ENCODE assay signal across 23 cellular contexts in genomic region chr15:101329309-101329863, GRCh38.
"Had no signal": no experiment of that assay in that cellular context is flagged by ENCODE, and none has a peak within 500 bp of the region (broad histone marks: within the 10 kb centered on the region; RNA-seq: fewer than 3 reads in every experiment).

No MANE protein-coding gene starts in this region.

- H3K27ac Mint-ChIP-seq: naive B cell had no signal

- H3K4me3 Mint-ChIP-seq: central memory CD8-positive, alpha-beta T cell had no signal

- DNase-seq: effector memory CD4-positive, alpha-beta T cell; gastrocnemius medialis; heart right ventricle; hypothalamus; left cardiac atrium; left ventricle myocardium superior; mesendoderm; naive B cell; nephron progenitor cell; ovary; right cardiac atrium; stimulated activated CD4-positive, alpha-beta T cell treated with anti-CD3 and anti-CD28 coated beads, Interleukin-2, amount 100 ng/mL, for 48 hours; stimulated activated naive CD8-positive, alpha-beta T cell treated with anti-CD3 and anti-CD28 coated beads, Interleukin-15, Interleukin-2, amounts not matched to agents 100 U/mL and 50 U/mL, for 24 hours; tibial artery had no signal

- H3K4me2 ChIP-seq: smooth muscle cell had no signal

- H3K4me3 ChIP-seq: esophagus muscularis mucosa, gastrocnemius medialis, heart right ventricle, lung, ovary, smooth muscle cell, suprapubic skin, tibial artery, upper lobe of right lung had no signal

- H3K4me1 ChIP-seq: esophagus muscularis mucosa, gastrocnemius medialis, heart right ventricle, suprapubic skin, tibial artery, upper lobe of right lung had no signal

- H3K9me3 ChIP-seq: esophagus muscularis mucosa, gastrocnemius medialis, ovary, suprapubic skin, tibial artery, upper lobe of right lung had no signal

- H3K36me3 ChIP-seq: neutrophil, ovary, suprapubic skin, tibial artery, upper lobe of right lung had no signal

- H3K27me3 ChIP-seq: gastrocnemius medialis, ovary, upper lobe of right lung had no signal

- H3K27ac ChIP-seq: epithelial cell of prostate, esophagus muscularis mucosa, gastrocnemius medialis, heart right ventricle, neutrophil, ovary, suprapubic skin, tibial artery, upper lobe of right lung had no signal

- FAIRE-seq: islet of Langerhans had no signal

- ATAC-seq: gastrocnemius medialis; left cardiac atrium; left ventricle myocardium superior; right cardiac atrium; stimulated activated naive CD8-positive, alpha-beta T cell treated with anti-CD3 and anti-CD28 coated beads, Interleukin-15, Interleukin-2, amounts not matched to agents 100 U/mL and 50 U/mL, for 24 hours; upper lobe of right lung had no signal
